In genomic region chr3:52128118-52128683, GRCh38 we compare ENCODE assay signal across 13 cellular contexts. TPM values are rescaled to one million over a fixed set of nuclear protein-coding genes. Genes with fewer than 3 reads are reported as not detected.
A peak's percentile ranks its signal among the peaks of the same experiment; 100 is the strongest.
DNase-seq lines count a peak whose midpoint lies in the region; ATAC-seq and TF ChIP-seq lines count a peak whose summit lies in the region.
"Had no signal": no experiment of that assay in that cellular context is flagged by ENCODE, and none has a peak within 500 bp of the region (broad histone marks: within the 10 kb centered on the region; RNA-seq: fewer than 3 reads in every experiment).

No MANE protein-coding gene starts in this region.

- WGBS in hepatocyte (ENCODE audit: low lambda C conversion rate, missing lambda C conversion rate), result 32% methylated on average over 7 of the region's 7 CpGs

- POLR2A ChIA-PET in A673 (lab: Charles Lee; ENCODE audit: low non-redundant PET), result no interaction called here

- H3K4me1 Mint-ChIP-seq in stimulated activated memory B cell treated with anti-CD40 and anti-IgM and Interleukin-4, amounts not matched to agents 10 μg/mL and 1 μg/mL and 100 μg/mL, for 72 hours, result peaks cover 2% of the 10 kb centered on the region
- H3K4me1 Mint-ChIP-seq in activated T-helper 1 cell treated with anti-CD3 and anti-CD28 coated beads, Interleukin-12 subunit alpha, Interleukin-12 subunit beta, Interleukin-2, Interleukin-4 antibody, amounts not matched to agents 30 ng/mL and 10 ng/mL and 1 ng/mL, durations not matched to agents 14 hours and 24 hours and 36 hours (ENCODE audit: low read depth), result peaks cover 14% of the 10 kb centered on the region
- H3K4me1 Mint-ChIP-seq: stimulated activated effector memory CD8-positive, alpha-beta T cell treated with anti-CD3 and anti-CD28 coated beads, Interleukin-12 subunit alpha, Interleukin-12 subunit beta, amount 100 ng/mL, for 72 hours had no signal

- H3K27me3 Mint-ChIP-seq in stimulated activated memory B cell treated with anti-CD40 and anti-IgM and Interleukin-4, amounts not matched to agents 10 μg/mL and 1 μg/mL and 100 μg/mL, for 72 hours, result no peaks in the 10 kb centered on the region
- no peaks in the 10 kb centered on the region for H3K27me3 Mint-ChIP-seq in activated T-helper 1 cell treated with anti-CD3 and anti-CD28 coated beads, Interleukin-12 subunit alpha, Interleukin-12 subunit beta, Interleukin-2, Interleukin-4 antibody, amounts not matched to agents 30 ng/mL and 10 ng/mL and 1 ng/mL, durations not matched to agents 14 hours and 24 hours and 36 hours (ENCODE audit: insufficient read depth)
- H3K27me3 Mint-ChIP-seq: CD4-positive, alpha-beta T cell had no signal

- H3K4me3 ChIP-seq in A673 (ENCODE audit: low read depth, low read length, poor library complexity, severe bottlenecking) (no peak overlapping the region), adipocyte (ENCODE audit: low read length) (no peak overlapping the region), hepatocyte (no peak overlapping the region)

- H3K9me3 ChIP-seq in A673 (ENCODE audit: low read depth, low read length, poor library complexity, severe bottlenecking) (no peaks in the 10 kb centered on the region), adipocyte (ENCODE audit: control insufficient read depth, low read length) (peaks cover 4% of the 10 kb centered on the region), hepatocyte (ENCODE audit: low read depth) (no peaks in the 10 kb centered on the region)

- no peak overlapping the region for H3K4me3 Mint-ChIP-seq in stimulated activated memory B cell treated with anti-CD40 and anti-IgM and Interleukin-4, amounts not matched to agents 10 μg/mL and 1 μg/mL and 100 μg/mL, for 72 hours
- no peak overlapping the region for H3K4me3 Mint-ChIP-seq in activated T-helper 1 cell treated with anti-CD3 and anti-CD28 coated beads, Interleukin-12 subunit alpha, Interleukin-12 subunit beta, Interleukin-2, Interleukin-4 antibody, amounts not matched to agents 30 ng/mL and 10 ng/mL and 1 ng/mL, durations not matched to agents 14 hours and 24 hours and 36 hours
- H3K4me3 Mint-ChIP-seq: CD4-positive, alpha-beta T cell; stimulated activated effector memory CD8-positive, alpha-beta T cell treated with anti-CD3 and anti-CD28 coated beads, Interleukin-12 subunit alpha, Interleukin-12 subunit beta, amount 100 ng/mL, for 72 hours had no signal

- H3K36me3 ChIP-seq in A673 (ENCODE audit: insufficient read depth, low read length, poor library complexity, severe bottlenecking) (no peaks in the 10 kb centered on the region), adipocyte (ENCODE audit: control insufficient read depth, insufficient read depth, low read length, severe bottlenecking) (no peaks in the 10 kb centered on the region), hepatocyte (replicated peaks; ENCODE audit: insufficient read depth, low read depth) (no peaks in the 10 kb centered on the region)

- H4K20me1 ChIP-seq in hepatocyte (ENCODE audit: insufficient read depth, poor library complexity, severe bottlenecking), result no peaks in the 10 kb centered on the region

- ATAC-seq in stimulated activated memory B cell treated with anti-CD40 and anti-IgM and Interleukin-4, amounts not matched to agents 10 μg/mL and 1 μg/mL and 100 μg/mL, for 72 hours, result no peak
- no peak for ATAC-seq in HG02938 (IDR thresholded peaks at IDR 0.05; ENCODE audit: unreplicated experiment)
- ATAC-seq: stimulated activated effector memory CD8-positive, alpha-beta T cell treated with anti-CD3 and anti-CD28 coated beads, Interleukin-12 subunit alpha, Interleukin-12 subunit beta, amount 100 ng/mL, for 72 hours had no signal

- no peak overlapping the region for H3K27ac Mint-ChIP-seq in stimulated activated memory B cell treated with anti-CD40 and anti-IgM and Interleukin-4, amounts not matched to agents 10 μg/mL and 1 μg/mL and 100 μg/mL, for 72 hours
- H3K27ac Mint-ChIP-seq in activated T-helper 1 cell treated with anti-CD3 and anti-CD28 coated beads, Interleukin-12 subunit alpha, Interleukin-12 subunit beta, Interleukin-2, Interleukin-4 antibody, amounts not matched to agents 30 ng/mL and 10 ng/mL and 1 ng/mL, durations not matched to agents 14 hours and 24 hours and 36 hours, result no peak overlapping the region
- H3K27ac Mint-ChIP-seq: CD4-positive, alpha-beta T cell; stimulated activated effector memory CD8-positive, alpha-beta T cell treated with anti-CD3 and anti-CD28 coated beads, Interleukin-12 subunit alpha, Interleukin-12 subunit beta, amount 100 ng/mL, for 72 hours had no signal

- H3K9me2 ChIP-seq in hepatocyte (replicated peaks; ENCODE audit: insufficient read depth), result no peaks in the 10 kb centered on the region

- H3K9ac ChIP-seq in adipocyte (ENCODE audit: low read length), result no peak overlapping the region

- no peaks in the 10 kb centered on the region for H3K9me3 Mint-ChIP-seq in stimulated activated memory B cell treated with anti-CD40 and anti-IgM and Interleukin-4, amounts not matched to agents 10 μg/mL and 1 μg/mL and 100 μg/mL, for 72 hours
- no peaks in the 10 kb centered on the region for H3K9me3 Mint-ChIP-seq in activated T-helper 1 cell treated with anti-CD3 and anti-CD28 coated beads, Interleukin-12 subunit alpha, Interleukin-12 subunit beta, Interleukin-2, Interleukin-4 antibody, amounts not matched to agents 30 ng/mL and 10 ng/mL and 1 ng/mL, durations not matched to agents 14 hours and 24 hours and 36 hours
- H3K9me3 Mint-ChIP-seq: CD4-positive, alpha-beta T cell; stimulated activated effector memory CD8-positive, alpha-beta T cell treated with anti-CD3 and anti-CD28 coated beads, Interleukin-12 subunit alpha, Interleukin-12 subunit beta, amount 100 ng/mL, for 72 hours had no signal

- DNase-seq in A673 (ENCODE audit: low spot score) (peak; percentile 1), HK-2 (ENCODE audit: unreplicated experiment) (peak; percentile 41), adipocyte (ENCODE audit: low read depth) (peak; percentile 32), hepatocyte (ENCODE audit: low spot score) (peak; percentile 77), DMS153 (lab: John Stamatoyannopoulos, UW) (no peak)
- no peak for DNase-seq in activated T-helper 1 cell treated with anti-CD3 and anti-CD28 coated beads, Interleukin-12 subunit alpha, Interleukin-12 subunit beta, Interleukin-2, Interleukin-4 antibody, amounts not matched to agents 30 ng/mL and 10 ng/mL and 1 ng/mL, durations not matched to agents 14 hours and 24 hours and 36 hours (ENCODE audit: low spot score)
- DNase-seq: activated effector memory CD4-positive, alpha-beta T cell treated with Interleukin-2 at 50 U/mL for 16 hours; CD4-positive, alpha-beta T cell; hippocampal formation; posterior cingulate gyrus had no signal

- TF ChIP-seq CTCF in A673 (conservative IDR thresholded peaks at IDR 0.05; ENCODE audit: low read depth, low read length), result no peak
- no peak for TF ChIP-seq CTCF in hepatocyte (IDR thresholded peaks at IDR 0.05; ENCODE audit: poor library complexity)

- H3K79me2 ChIP-seq in hepatocyte, result no peaks in the 10 kb centered on the region

- no peak overlapping the region for H3K27ac ChIP-seq in A673 (ENCODE audit: low read depth, low read length, poor library complexity, severe bottlenecking)
- H3K27ac ChIP-seq in hepatocyte, result peak overlapping the region; percentile 54

- no peaks in the 10 kb centered on the region for H3K36me3 Mint-ChIP-seq in stimulated activated memory B cell treated with anti-CD40 and anti-IgM and Interleukin-4, amounts not matched to agents 10 μg/mL and 1 μg/mL and 100 μg/mL, for 72 hours
- H3K36me3 Mint-ChIP-seq in activated T-helper 1 cell treated with anti-CD3 and anti-CD28 coated beads, Interleukin-12 subunit alpha, Interleukin-12 subunit beta, Interleukin-2, Interleukin-4 antibody, amounts not matched to agents 30 ng/mL and 10 ng/mL and 1 ng/mL, durations not matched to agents 14 hours and 24 hours and 36 hours (ENCODE audit: low read depth), result peaks cover 9% of the 10 kb centered on the region
- H3K36me3 Mint-ChIP-seq: stimulated activated effector memory CD8-positive, alpha-beta T cell treated with anti-CD3 and anti-CD28 coated beads, Interleukin-12 subunit alpha, Interleukin-12 subunit beta, amount 100 ng/mL, for 72 hours had no signal

- H3K4me1 ChIP-seq in A673 (ENCODE audit: insufficient read depth, low read length, poor library complexity, severe bottlenecking) (no peaks in the 10 kb centered on the region), adipocyte (ENCODE audit: control insufficient read depth, insufficient read depth, low read length) (peaks cover 33% of the 10 kb centered on the region), hepatocyte (ENCODE audit: insufficient read depth) (peaks cover 6% of the 10 kb centered on the region)

- intact Hi-C loops in A673 (cut with micrococcal nuclease; ENCODE audit: unreplicated experiment), result no loop called here
- intact Hi-C loops in activated T-helper 1 cell treated with anti-CD3 and anti-CD28 coated beads, Interleukin-12 subunit alpha, Interleukin-12 subunit beta, Interleukin-2, Interleukin-4 antibody, amounts not matched to agents 30 ng/mL and 10 ng/mL and 1 ng/mL, durations not matched to agents 14 hours and 24 hours and 36 hours (cut with micrococcal nuclease), result no loop called here

- BruUV-seq in A673 (replicated peaks; lab: Mats Ljungman, UMichigan), result no TSS peak

- no peaks in the 10 kb centered on the region for H3K27me3 ChIP-seq in A673 (replicated peaks; ENCODE audit: insufficient read depth, low read depth, low read length, poor library complexity)
- no peaks in the 10 kb centered on the region for H3K27me3 ChIP-seq in adipocyte (replicated peaks; ENCODE audit: control insufficient read depth, insufficient read depth, low read length)
- H3K27me3 ChIP-seq in hepatocyte, result no peaks in the 10 kb centered on the region

- H3K4me2 ChIP-seq in hepatocyte, result no peak overlapping the region

- CTCF ChIA-PET in A673 (lab: Charles Lee), result no interaction called here

- no peak overlapping the region for H2AFZ ChIP-seq in hepatocyte

RNA-seq across cellular contexts. Expression of gene POC1A, which starts 26.0 kb away (rescaled TPM):
- total RNA-seq in A673 (2021) (16.1 and 17.8 TPM in 2 replicates), hepatocyte (2.6 TPM in 2 replicates)
- 3.7 and 5.7 TPM in 2 replicates for polyA plus RNA-seq in hepatocyte
- total RNA-seq in activated T-helper 1 cell treated with anti-CD3 and anti-CD28 coated beads, Interleukin-12 subunit alpha, Interleukin-12 subunit beta, Interleukin-2, Interleukin-4 antibody, amounts not matched to agents 30 ng/mL and 10 ng/mL and 1 ng/mL, durations not matched to agents 14 hours and 24 hours and 36 hours, result 20.3 and 24.9 TPM in 2 replicates

Comparison
In these comparisons a context has a peak if more than half of its experiments do, and no peak if none do; other contexts are left out.
1. DNase-seq: peak in A673 (single experiment), HK-2 (single experiment), adipocyte (single experiment) and hepatocyte (single experiment); none in DMS153 (single experiment) and activated T-helper 1 cell treated with anti-CD3 and anti-CD28 coated beads, Interleukin-12 subunit alpha, Interleukin-12 subunit beta, Interleukin-2, Interleukin-4 antibody, amounts not matched to agents 30 ng/mL and 10 ng/mL and 1 ng/mL, durations not matched to agents 14 hours and 24 hours and 36 hours (single experiment).